1 cellular context compared by ENCODE assay signal in genomic region chr6:11025911-11026635, GRCh38.
TF ChIP-seq lines count a peak whose summit lies in the region.

No MANE protein-coding gene starts in this region.

TF ChIP-seq in K562, 482 proteins besides CTCF, POLR2A, EP300 and RAD21 (continued from another document):
- TF ChIP-seq ZBTB5 (IDR thresholded peaks at IDR 0.05): no peak
